In the genomic region with DNA sequence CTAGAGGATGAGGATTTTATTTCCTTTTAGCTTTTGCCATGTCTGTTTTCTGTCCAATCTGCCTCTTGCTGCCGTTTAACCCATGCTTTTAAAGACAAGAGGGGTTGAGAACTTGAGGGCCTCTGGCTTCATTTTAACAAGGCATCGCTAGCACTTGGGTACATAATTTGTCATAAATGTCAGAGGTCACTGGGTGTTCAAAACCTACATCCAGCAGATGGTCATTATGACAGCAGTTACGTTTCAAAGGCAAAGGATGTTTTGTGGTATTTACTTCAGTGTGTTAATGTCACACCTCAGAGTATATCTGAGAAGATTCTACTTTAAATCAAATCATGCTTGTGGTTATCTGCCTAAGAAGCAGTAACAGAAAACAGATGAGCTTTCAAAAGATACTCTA, we compare ENCODE assay signal across 16 cellular contexts.
"Had no signal": no experiment of that assay in that cellular context is flagged by ENCODE, and none has a peak within 500 bp of the region (broad histone marks: within the 10 kb centered on the region; RNA-seq: fewer than 3 reads in every experiment).

No MANE protein-coding gene starts in this region.

- DNase-seq: activated CD4-positive, alpha-beta T cell treated with anti-CD3 and anti-CD28 coated beads for 1 hour; activated CD4-positive, alpha-beta T cell treated with anti-CD3 and anti-CD28 coated beads, Interleukin-2, amount 50 U/mL, for 4 hours; activated gamma-delta T cell; erythroblast; immature natural killer cell; naive thymus-derived CD8-positive, alpha-beta T cell; stimulated activated CD4-positive, alpha-beta T cell treated with anti-CD3 and anti-CD28 coated beads, Interleukin-4, amount 100 ng/mL, for 24 hours; stomach; WERI-Rb-1 had no signal

- H3K36me3 ChIP-seq: breast epithelium, stomach, WERI-Rb-1 had no signal

- H3K27ac Mint-ChIP-seq: activated naive CD4-positive, alpha-beta T cell treated with anti-CD3 and anti-CD28 coated beads, Interleukin-2, amount 50 U/mL, for 24 hours; immature natural killer cell; memory B cell; naive thymus-derived CD8-positive, alpha-beta T cell; stimulated activated effector memory CD8-positive, alpha-beta T cell treated with anti-CD3 and anti-CD28 coated beads, Interleukin-12 subunit alpha, Interleukin-12 subunit beta, amount 100 ng/mL, for 72 hours; type B pancreatic cell had no signal

- H3K4me3 Mint-ChIP-seq: activated naive CD4-positive, alpha-beta T cell treated with anti-CD3 and anti-CD28 coated beads, Interleukin-2, amount 50 U/mL, for 24 hours; immature natural killer cell; memory B cell; naive thymus-derived CD8-positive, alpha-beta T cell; stimulated activated effector memory CD8-positive, alpha-beta T cell treated with anti-CD3 and anti-CD28 coated beads, Interleukin-12 subunit alpha, Interleukin-12 subunit beta, amount 100 ng/mL, for 72 hours; type B pancreatic cell had no signal

- H3K4me1 Mint-ChIP-seq: activated naive CD4-positive, alpha-beta T cell treated with anti-CD3 and anti-CD28 coated beads, Interleukin-2, amount 50 U/mL, for 24 hours; immature natural killer cell; memory B cell; naive thymus-derived CD8-positive, alpha-beta T cell; stimulated activated effector memory CD8-positive, alpha-beta T cell treated with anti-CD3 and anti-CD28 coated beads, Interleukin-12 subunit alpha, Interleukin-12 subunit beta, amount 100 ng/mL, for 72 hours had no signal

- H3K9me3 ChIP-seq: breast epithelium, stomach had no signal

- H3K27ac ChIP-seq: breast epithelium, coronary artery, stomach, WERI-Rb-1 had no signal

- H3K27me3 ChIP-seq: breast epithelium, stomach had no signal

- H3K36me3 Mint-ChIP-seq: activated naive CD4-positive, alpha-beta T cell treated with anti-CD3 and anti-CD28 coated beads, Interleukin-2, amount 50 U/mL, for 24 hours; immature natural killer cell; memory B cell; naive thymus-derived CD8-positive, alpha-beta T cell; stimulated activated effector memory CD8-positive, alpha-beta T cell treated with anti-CD3 and anti-CD28 coated beads, Interleukin-12 subunit alpha, Interleukin-12 subunit beta, amount 100 ng/mL, for 72 hours had no signal

- H3K27me3 Mint-ChIP-seq: activated naive CD4-positive, alpha-beta T cell treated with anti-CD3 and anti-CD28 coated beads, Interleukin-2, amount 50 U/mL, for 24 hours; memory B cell had no signal

- ATAC-seq: naive thymus-derived CD8-positive, alpha-beta T cell; sciatic nerve; stimulated activated effector memory CD8-positive, alpha-beta T cell treated with anti-CD3 and anti-CD28 coated beads, Interleukin-12 subunit alpha, Interleukin-12 subunit beta, amount 100 ng/mL, for 72 hours had no signal

- H3K4me1 ChIP-seq: breast epithelium, stomach had no signal

- H3K4me3 ChIP-seq: breast epithelium, coronary artery, stomach had no signal
